Comparison of ENCODE assay signal across 1 cellular context in the genomic region with DNA sequence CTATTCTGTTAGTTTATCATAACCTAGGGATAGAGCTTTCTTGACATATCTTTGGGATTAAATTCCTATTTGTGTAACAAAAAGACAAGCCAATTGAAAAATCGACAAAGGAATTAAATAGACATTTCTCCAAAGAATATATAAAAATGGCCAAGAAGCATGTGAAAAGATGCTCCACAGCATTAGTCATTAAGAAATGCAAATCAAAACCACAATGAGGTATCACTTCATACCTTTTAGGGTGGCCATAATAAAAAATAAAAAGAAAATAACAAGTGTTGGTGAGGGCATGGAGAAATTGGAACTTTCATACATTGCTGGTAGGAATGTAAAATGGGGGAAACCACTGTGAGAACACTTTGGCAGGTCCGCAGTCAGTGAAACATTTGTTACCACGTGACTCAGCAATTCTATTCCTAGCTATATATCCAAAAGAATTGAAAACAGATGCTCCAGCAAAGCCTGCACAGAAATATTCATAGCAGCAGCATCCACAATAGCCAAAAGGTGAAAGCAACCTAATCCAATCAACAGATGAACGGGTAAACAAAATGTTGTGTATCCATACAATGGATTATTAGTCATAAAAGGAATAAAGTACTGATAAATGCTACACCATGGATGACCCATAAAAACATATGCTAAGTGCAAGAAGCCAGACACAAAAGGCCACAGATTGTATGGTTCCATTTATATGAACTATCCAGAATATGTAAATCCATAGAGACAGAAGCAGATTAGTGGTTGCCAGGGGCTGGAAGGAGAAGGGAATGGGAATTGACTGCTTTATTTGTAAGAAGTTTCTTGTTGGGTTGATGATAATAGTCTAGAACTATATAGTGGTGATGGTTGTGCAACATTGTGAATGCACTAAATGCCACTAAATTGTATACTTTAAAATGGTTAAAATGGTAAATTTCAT.
A peak's percentile ranks its signal among the peaks of the same experiment; 100 is the strongest.
TF ChIP-seq lines count a peak whose summit lies in the region.

No MANE protein-coding gene starts in this region.

TF ChIP-seq in HepG2, 621 proteins besides CTCF, POLR2A, EP300 and RAD21:
- TF ChIP-seq NFE2L2 (IDR thresholded peaks at IDR 0.05; ENCODE audit: low read length), result peak; percentile 57; the same call in 1 of the 2 replicates
- TF ChIP-seq RAD51 (IDR thresholded peaks at IDR 0.05; ENCODE audit: borderline replicate concordance), result peak; percentile 40; the same call in 1 of the 2 replicates
- no peak for TF ChIP-seq KDM6A (CRISPR knock-in tag; IDR thresholded peaks at IDR 0.05; ENCODE audit: low read depth)
- TF ChIP-seq ZNF766 (CRISPR knock-in tag; IDR thresholded peaks at IDR 0.05; ENCODE audit: borderline replicate concordance), result no peak
